In the genomic region with DNA sequence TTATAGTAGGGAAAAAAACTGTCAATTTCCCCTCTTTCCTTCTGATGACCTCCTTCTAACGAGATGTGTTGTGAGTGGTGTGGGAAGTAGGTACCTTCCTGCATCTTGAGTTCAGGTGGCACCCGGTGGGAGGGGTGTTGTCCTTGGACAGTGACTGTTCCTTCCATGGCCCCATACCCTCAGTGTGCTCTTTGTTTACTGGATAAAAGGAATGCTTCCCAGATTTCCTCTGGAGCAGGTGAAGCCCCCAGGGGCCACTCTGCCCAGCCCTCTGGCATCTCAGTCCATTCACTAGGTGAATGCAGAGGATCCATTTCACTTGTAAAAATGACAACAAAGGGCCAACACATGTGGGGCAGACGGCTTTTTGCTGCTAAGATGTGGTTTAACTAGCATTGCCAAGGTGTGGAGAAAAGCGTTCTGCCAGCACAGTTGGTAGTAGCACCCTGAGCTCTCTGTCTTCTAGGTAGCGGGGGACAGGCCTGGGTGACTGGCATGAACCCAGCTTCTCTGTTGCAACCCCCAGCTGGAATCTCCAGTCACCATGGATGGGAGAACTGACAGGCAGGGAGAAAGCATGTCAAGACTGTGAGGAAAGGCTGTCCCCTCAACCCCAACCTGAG, we compare ENCODE assay signal across 1 cellular context.
TF ChIP-seq lines count a peak whose summit lies in the region.

No MANE protein-coding gene starts in this region.

TF ChIP-seq in HepG2, 621 proteins besides CTCF, POLR2A, EP300 and RAD21:
- TF ChIP-seq PAX8 (CRISPR knock-in tag; IDR thresholded peaks at IDR 0.05; ENCODE audit: borderline replicate concordance) (no peak), SMARCC2 (IDR thresholded peaks at IDR 0.05) (no peak), ZNF605 (CRISPR knock-in tag; IDR thresholded peaks at IDR 0.05) (0 out of 2 replicates have a peak, but pooled peaks have one; percentile 30), NCOA5 (CRISPR knock-in tag; IDR thresholded peaks at IDR 0.05) (no peak)
